8 cellular contexts compared by ENCODE assay signal in the genomic region with DNA sequence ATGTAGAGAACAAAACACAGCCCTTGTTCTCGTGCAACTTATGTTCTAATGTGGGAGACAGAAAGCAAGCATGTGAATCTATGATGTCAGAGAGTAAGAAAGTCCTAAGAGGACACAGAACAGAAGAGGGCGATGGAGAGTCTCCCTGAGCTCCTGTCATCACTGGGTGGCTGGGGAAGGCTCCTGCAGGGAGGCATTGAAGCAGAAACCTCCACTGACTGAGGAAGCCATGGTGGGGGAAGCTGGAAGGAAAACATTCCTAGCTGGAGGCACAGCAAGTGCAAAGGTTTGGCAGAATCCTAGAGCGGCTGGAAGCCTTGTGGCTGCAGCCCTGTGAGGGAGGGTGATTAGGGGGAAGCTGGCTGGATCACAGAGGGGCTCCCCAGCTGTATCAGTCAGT.
DNase-seq lines count a peak whose midpoint lies in the region; ATAC-seq and TF ChIP-seq lines count a peak whose summit lies in the region.

No MANE protein-coding gene starts in this region.

- H3K4me3 Mint-ChIP-seq in Calu3 (ENCODE audit: low read depth, unreplicated experiment): no peak overlapping the region

- no peaks in the 10 kb centered on the region for H3K36me3 ChIP-seq in iPS DF 6.9 (ENCODE audit: control insufficient read depth, insufficient read depth, low read length)
- H3K36me3 ChIP-seq in Peyer's patch: no peaks in the 10 kb centered on the region

- intact Hi-C loops in Calu3 (cut with micrococcal nuclease; ENCODE audit: unreplicated experiment): no loop called here

- H3K4me3 ChIP-seq in iPS DF 6.9 (ENCODE audit: low read length): no peak overlapping the region
- H3K4me3 ChIP-seq in Peyer's patch: no peak overlapping the region

- no peak for TF ChIP-seq POLR2A in Peyer's patch (IDR thresholded peaks at IDR 0.05)

- H3K9me3 ChIP-seq in iPS DF 6.9 (ENCODE audit: control insufficient read depth, insufficient read depth, low read length): no peaks in the 10 kb centered on the region
- no peaks in the 10 kb centered on the region for H3K9me3 ChIP-seq in Peyer's patch

- no CpG with 5 or more reads among the region's 3 CpGs for WGBS in iPS DF 6.9 (ENCODE audit: insufficient coverage, insufficient read length)

- H3K27me3 ChIP-seq in iPS DF 6.9 (ENCODE audit: control insufficient read depth, insufficient read depth, low read length) (no peaks in the 10 kb centered on the region), Peyer's patch (no peaks in the 10 kb centered on the region)

- H3K27ac Mint-ChIP-seq in Calu3 (ENCODE audit: unreplicated experiment): no peak overlapping the region

- no peaks in the 10 kb centered on the region for H3K36me3 Mint-ChIP-seq in Calu3 (ENCODE audit: insufficient read depth, unreplicated experiment)

- in situ Hi-C loops in SK-MEL-5 (cut with HindIII; ENCODE audit: low pct_unique_long_range_greater_than_20kb, low sequenced_read_pairs): no loop called here

- TF ChIP-seq CTCF in Calu3 (IDR thresholded peaks at IDR 0.05; ENCODE audit: unreplicated experiment) (no peak), Peyer's patch (IDR thresholded peaks at IDR 0.05) (no peak)

- CTCF ChIA-PET in Calu3 (lab: Charles Lee): interaction anchor here (1.7 kb wide), 1 partner anchor 149 kb away, joined by 4 read pairs; no protein-coding TSS in a partner anchor

- no TSS peak for BruUV-seq in Calu3 (replicated peaks; lab: Mats Ljungman, UMichigan)

- H3K27me3 Mint-ChIP-seq in Calu3 (ENCODE audit: unreplicated experiment): peaks cover 13% of the 10 kb centered on the region

- no peaks in the 10 kb centered on the region for H3K4me1 Mint-ChIP-seq in Calu3 (ENCODE audit: low read depth, unreplicated experiment)

- ATAC-seq in HG03457 (IDR thresholded peaks at IDR 0.05; ENCODE audit: unreplicated experiment) (no peak), esophagus mucosa (no peak), HG03571 (IDR thresholded peaks at IDR 0.05; ENCODE audit: unreplicated experiment) (no peak)

- DNase-seq in Calu3: peak; percentile 8
- peak; percentile 55 for DNase-seq in HT-29 (ENCODE audit: low spot score)
- DNase-seq in SK-MEL-5 (ENCODE audit: low read depth, low spot score): peak; percentile 80
- peak; percentile 27 for DNase-seq in iPS DF 6.9 (ENCODE audit: low read depth, low spot score)
- DNase-seq in Peyer's patch: no peak

- H3K27ac ChIP-seq in iPS DF 6.9 (ENCODE audit: low read length): no peak overlapping the region
- H3K27ac ChIP-seq in Peyer's patch: no peak overlapping the region

- H3K4me1 ChIP-seq in iPS DF 6.9 (ENCODE audit: control insufficient read depth, insufficient read depth, low read length) (no peaks in the 10 kb centered on the region), Peyer's patch (no peaks in the 10 kb centered on the region)

- H3K9me3 Mint-ChIP-seq in Calu3 (ENCODE audit: low read depth, unreplicated experiment): no peaks in the 10 kb centered on the region

Comparison
In these comparisons a context has a peak if more than half of its experiments do, and no peak if none do; other contexts are left out.
1. DNase-seq: peak in Calu3 (single experiment), HT-29 (single experiment), SK-MEL-5 (single experiment) and iPS DF 6.9 (single experiment); none in Peyer's patch (0 of 3).